Comparison of ENCODE assay signal across 6 cellular contexts in genomic region chr4:92641409-92641808, GRCh38.
"Had no signal": no experiment of that assay in that cellular context is flagged by ENCODE, and none has a peak within 500 bp of the region (broad histone marks: within the 10 kb centered on the region; RNA-seq: fewer than 3 reads in every experiment).

No MANE protein-coding gene starts in this region.

- H3K9ac ChIP-seq: KMS-11 had no signal

- H3K4me2 ChIP-seq: KMS-11 had no signal

- DNase-seq: IMR-90, KBM-7, KG1 had no signal

- H3K27ac ChIP-seq: HL-60, KMS-11 had no signal

- FAIRE-seq: HTR-8/SVneo had no signal
